In genomic region chr13:95834134-95834765, GRCh38 we compare ENCODE assay signal across 8 cellular contexts.
DNase-seq lines count a peak whose midpoint lies in the region; ATAC-seq, FAIRE-seq and TF ChIP-seq lines count a peak whose summit lies in the region.

No MANE protein-coding gene starts in this region.

- WGBS in pancreas, 2 donors: 21 to 30% methylated on average over 3 of the region's 3 CpGs

- H3K4me1 Mint-ChIP-seq in type B pancreatic cell (ENCODE audit: unreplicated experiment): peaks cover 4% of the 10 kb centered on the region

- no peaks in the 10 kb centered on the region for H3K36me3 ChIP-seq in pancreas

- H3K27ac Mint-ChIP-seq in type B pancreatic cell: no peak overlapping the region

- H3K27me3 ChIP-seq in pancreas: no peaks in the 10 kb centered on the region

- peak; percentile 95 for ATAC-seq in GM21529 (IDR thresholded peaks at IDR 0.05; ENCODE audit: unreplicated experiment)
- peak; percentile 80 to 100 (median 96) for ATAC-seq in pancreas

- TF ChIP-seq CTCF in pancreas (IDR thresholded peaks at IDR 0.05) (peak; percentile 71 to 91 (median 83)), type B pancreatic cell (conservative IDR thresholded peaks at IDR 0.05) (peak; percentile 98)

- no peak for FAIRE-seq in pancreas (lab: Jason Lieb, UNC)

- H3K27ac ChIP-seq in pancreas: no peak overlapping the region

- H3K4me3 ChIP-seq in Jurkat, Clone E6-1 (ENCODE audit: low read length): no peak overlapping the region
- H3K4me3 ChIP-seq in pancreas: no peak overlapping the region

- DNase-seq in DMS79 treated with DMSO at 0.1 percent for 48 hours (lab: John Stamatoyannopoulos, UW): peak; percentile 89
- peak; percentile 49 for DNase-seq in Jurkat, Clone E6-1 (ENCODE audit: low read depth, low spot score)
- DNase-seq in SHP77 (lab: John Stamatoyannopoulos, UW): peak; percentile 72 to 77
- peak; percentile 85 for DNase-seq in activated effector memory CD4-positive, alpha-beta T cell treated with anti-CD3 and anti-CD28 coated beads, Interleukin-2, amount 50 U/mL, for 16 hours
- DNase-seq in germinal center (ENCODE audit: low spot score): peak; percentile 68
- DNase-seq in pancreas: peak; percentile 39 to 73 (median 46)
- DNase-seq in type B pancreatic cell (ENCODE audit: extremely low spot score, unreplicated experiment): peak; percentile 73

- H3K27me3 Mint-ChIP-seq in type B pancreatic cell: no peaks in the 10 kb centered on the region

- intact Hi-C loops in pancreas (cut with DNase I): loop anchor here in 1 of 3 donors (10.0 kb wide), 1 partner anchor 209 kb away; no protein-coding TSS in a partner anchor

- H3K9me3 ChIP-seq in pancreas: no peaks in the 10 kb centered on the region

- H3K4me3 Mint-ChIP-seq in type B pancreatic cell: no peak overlapping the region

- peaks cover 6% of the 10 kb centered on the region for H3K9me3 Mint-ChIP-seq in type B pancreatic cell

- peaks cover 11% of the 10 kb centered on the region for H3K36me3 Mint-ChIP-seq in type B pancreatic cell

- H3K4me1 ChIP-seq in pancreas: peaks cover 0 to 7% (median 5%) of the 10 kb centered on the region in 3 donors
